Comparison of ENCODE assay signal across 8 cellular contexts in genomic region chr12:109154485-109155438, GRCh38. TPM values are rescaled to one million over a fixed set of nuclear protein-coding genes. Genes with fewer than 3 reads are reported as not detected.
DNase-seq lines count a peak whose midpoint lies in the region; ATAC-seq, FAIRE-seq and TF ChIP-seq lines count a peak whose summit lies in the region.

No MANE protein-coding gene starts in this region.

- peak overlapping the region; percentile 91; the same call in 1 of the 2 replicates for H2AFZ ChIP-seq in GM23338
- peak overlapping the region; percentile 89 for H2AFZ ChIP-seq in MM.1S (ENCODE audit: low read length)

- H4K20me1 ChIP-seq in GM23338 (replicated peaks; ENCODE audit: insufficient read depth): no peaks in the 10 kb centered on the region
- no peaks in the 10 kb centered on the region for H4K20me1 ChIP-seq in MM.1S (ENCODE audit: insufficient read depth, low read length)

- H3K27ac ChIP-seq in GM23338 (ENCODE audit: low read depth): peak overlapping the region; percentile 95
- H3K27ac ChIP-seq in MM.1S (ENCODE audit: low read length): peak overlapping the region; percentile 97
- H3K27ac ChIP-seq in heart left ventricle: peak overlapping the region; percentile 67 to 93 (median 80)
- H3K27ac ChIP-seq in pancreas: peak overlapping the region; percentile 29 to 73 (median 32)
- peak overlapping the region; percentile 59 to 92 (median 59) for H3K27ac ChIP-seq in thyroid gland

- no peaks in the 10 kb centered on the region for H3K36me3 Mint-ChIP-seq in GM23338 (ENCODE audit: low read depth)

- H3K79me2 ChIP-seq in GM23338 (replicated peaks; ENCODE audit: insufficient read depth) (peaks cover 15% of the 10 kb centered on the region; the same call in 1 of the 2 replicates), MM.1S (ENCODE audit: low read length) (peaks cover 44% of the 10 kb centered on the region)

- TF ChIP-seq POLR2A in heart left ventricle (IDR thresholded peaks at IDR 0.05) (peak in 1 of 2 donors; percentile 52), thyroid gland (IDR thresholded peaks at IDR 0.05) (peak in 1 of 2 donors; percentile 60)

- H3K4me3 Mint-ChIP-seq in GM23338: peak overlapping the region; percentile 92

- H3K36me3 ChIP-seq in GM23338 (ENCODE audit: insufficient read depth): no peaks in the 10 kb centered on the region
- H3K36me3 ChIP-seq in MM.1S (replicated peaks; ENCODE audit: insufficient read depth, low read length): no peaks in the 10 kb centered on the region
- no peaks in the 10 kb centered on the region for H3K36me3 ChIP-seq in heart left ventricle
- no peaks in the 10 kb centered on the region for H3K36me3 ChIP-seq in pancreas
- no peaks in the 10 kb centered on the region for H3K36me3 ChIP-seq in thyroid gland

- H3K27me3 ChIP-seq in GM23338 (ENCODE audit: insufficient read depth): no peaks in the 10 kb centered on the region
- no peaks in the 10 kb centered on the region for H3K27me3 ChIP-seq in MM.1S (replicated peaks; ENCODE audit: insufficient read depth, low read length)
- no peaks in the 10 kb centered on the region for H3K27me3 ChIP-seq in heart left ventricle
- no peaks in the 10 kb centered on the region for H3K27me3 ChIP-seq in pancreas
- no peaks in the 10 kb centered on the region for H3K27me3 ChIP-seq in thyroid gland

- no peak for FAIRE-seq in pancreas (lab: Jason Lieb, UNC)

- no peak for TF ChIP-seq CTCF in GM23338 (conservative IDR thresholded peaks at IDR 0.05; ENCODE audit: low read depth in 2 of 2)
- no peak for TF ChIP-seq CTCF in MM.1S (IDR thresholded peaks at IDR 0.05; ENCODE audit: low read length)
- peak in 1 of 12 donors; percentile 14 for TF ChIP-seq CTCF in heart left ventricle (IDR thresholded peaks at IDR 0.05)
- TF ChIP-seq CTCF in pancreas (IDR thresholded peaks at IDR 0.05): no peak
- TF ChIP-seq CTCF in thyroid gland (IDR thresholded peaks at IDR 0.05): no peak

- peak overlapping the region; percentile 91 for H3K9ac ChIP-seq in MM.1S (ENCODE audit: low read length)

- DNase-seq in DMS53 (lab: John Stamatoyannopoulos, UW) (peak; percentile 93), GM23338 (ENCODE audit: low spot score) (peak; percentile 97), MM.1S (peak; percentile 94), SW 1271 (lab: John Stamatoyannopoulos, UW) (peak; percentile 58 to 80), heart left ventricle (peak; percentile 86 to 92 (median 90)), pancreas (peak; percentile 78 to 93 (median 86)), thyroid gland (peak; percentile 82 to 84)
- peak; percentile 50 for DNase-seq in activated naive CD8-positive, alpha-beta T cell treated with anti-CD3 and anti-CD28 coated beads, Interleukin-2, amount 50 U/mL, for 16 hours (ENCODE audit: low read depth, low spot score)

- peak overlapping the region; percentile 98 for H3K27ac Mint-ChIP-seq in GM23338

- peaks cover 8% of the 10 kb centered on the region for H3K4me1 Mint-ChIP-seq in GM23338

- H3K9me3 ChIP-seq in MM.1S (replicated peaks; ENCODE audit: insufficient read depth, low read length): no peaks in the 10 kb centered on the region
- H3K9me3 ChIP-seq in heart left ventricle: no peaks in the 10 kb centered on the region
- H3K9me3 ChIP-seq in pancreas: no peaks in the 10 kb centered on the region
- no peaks in the 10 kb centered on the region for H3K9me3 ChIP-seq in thyroid gland

- intact Hi-C loops in heart left ventricle (cut with DNase I) (loop anchor here in 7 of 10 donors (2.0 to 5.0 kb wide), 3 partner anchors 38 to 44 kb away; partner anchors contain the start of gene ACACB (in 1 of the 7)), pancreas (cut with DNase I) (no loop called here), thyroid gland (cut with DNase I) (loop anchor here (10.0 kb wide), 1 partner anchor 50 kb away; no protein-coding TSS in a partner anchor)

- whole genome bisulfite sequencing in heart left ventricle, 4 donors: 2 to 6% (median 2%) methylated on average over 26 to 61 of the region's 61 CpGs
- 2 to 3% methylated on average over 52 to 61 of the region's 61 CpGs for WGBS in pancreas, 2 donors
- WGBS in thyroid gland, 2 donors: 1 to 4% methylated on average over 18 to 24 of the region's 61 CpGs

- H3K4me2 ChIP-seq in GM23338: peak overlapping the region; percentile 86
- H3K4me2 ChIP-seq in MM.1S (ENCODE audit: low read depth, low read length): peak overlapping the region; percentile 90

- no peaks in the 10 kb centered on the region for H3K9me3 Mint-ChIP-seq in GM23338

- H3K4me3 ChIP-seq in GM23338 (peak overlapping the region; percentile 73), MM.1S (ENCODE audit: low read length) (peak overlapping the region; percentile 83), heart left ventricle (peak overlapping the region; percentile 28 to 82 (median 68)), pancreas (peak overlapping the region; percentile 22 to 57 (median 44)), thyroid gland (replicated peaks in 1 of 3) (peak overlapping the region in 2 of 3 donors; percentile 5 to 42)

- H3K9me2 ChIP-seq in GM23338 (ENCODE audit: insufficient read depth) (no peaks in the 10 kb centered on the region), MM.1S (replicated peaks; ENCODE audit: insufficient read depth, low read length) (no peaks in the 10 kb centered on the region)

- ATAC-seq in GM23338: peak; percentile 94
- peak; percentile 89 to 97 (median 94) for ATAC-seq in heart left ventricle
- peak; percentile 95 to 98 (median 96) for ATAC-seq in pancreas

- H3K27me3 Mint-ChIP-seq in GM23338 (ENCODE audit: insufficient read depth, low read depth, poor library complexity): peaks cover 5% of the 10 kb centered on the region

- H3K4me1 ChIP-seq in GM23338 (ENCODE audit: insufficient read depth) (peaks cover 6% of the 10 kb centered on the region), MM.1S (ENCODE audit: low read length) (peaks cover 10% of the 10 kb centered on the region; the same call in 1 of the 2 replicates), heart left ventricle (peaks cover 5 to 66% (median 46%) of the 10 kb centered on the region in 12 donors), pancreas (peaks cover 0 to 12% (median 4%) of the 10 kb centered on the region in 3 donors), thyroid gland (peaks cover 7 to 37% of the 10 kb centered on the region in 2 donors)

- 0 out of 2 replicates have a peak, but pooled peaks cover 2% of the 10 kb centered on the region for H3F3A ChIP-seq in GM23338 (replicated peaks; ENCODE audit: low read depth)
- peaks cover 16% of the 10 kb centered on the region for H3F3A ChIP-seq in MM.1S (ENCODE audit: insufficient read depth, low read length)

TF ChIP-seq in GM23338, 12 proteins besides CTCF, POLR2A, EP300 and RAD21:
- TF ChIP-seq POLR2AphosphoS5 (IDR thresholded peaks at IDR 0.05; ENCODE audit: low read depth) (peak; percentile 36; the same call in 1 of the 2 replicates), REST (IDR thresholded peaks at IDR 0.05; ENCODE audit: unreplicated experiment) (no peak), CREB1 (CRISPR knock-in tag; IDR thresholded peaks at IDR 0.05; ENCODE audit: low read depth) (peak; percentile 81)

RNA-seq across cellular contexts. Expression of gene ACACB, which starts 38.4 kb away (rescaled TPM):
- total RNA-seq in GM23338 (2014; rRNA removed; shearing (Covaris generic)): 14.5 and 15.4 TPM in 2 replicates
- polyA plus RNA-seq in GM23338 (2016; fragmentation: Nextera tagmentation; extraction: Ambion mirVana): 5.2 and 6.2 TPM in 2 replicates
- total RNA-seq in heart left ventricle: 100 to 1,000 TPM in 6 of 9 donors, 10 to 100 TPM in 3; 77.3 to 176 (median 135) TPM
- 100 to 1,000 TPM in 1 of 2 donors, 10 to 100 TPM in 1; 29.9 to 119 TPM for polyA plus RNA-seq in heart left ventricle
- total RNA-seq in pancreas: 10 to 100 TPM; 23.4 to 42.1 (median 31.6) TPM
- 10 to 100 TPM; 23.7 to 58.9 TPM for polyA plus RNA-seq in pancreas
- total RNA-seq in thyroid gland: 100 to 1,000 TPM; 115 to 178 (median 140) TPM

RNA-seq across cellular contexts. Expression of gene UNG, which starts 57.4 kb away (rescaled TPM):
- 209 and 278 TPM in 2 replicates for total RNA-seq in GM23338 (2014; rRNA removed; shearing (Covaris generic))
- polyA plus RNA-seq in GM23338 (2016; fragmentation: Nextera tagmentation; extraction: Ambion mirVana): 90.5 and 94.2 TPM in 2 replicates
- 10 to 100 TPM; 20.9 to 37.8 (median 25.3) TPM for total RNA-seq in heart left ventricle
- polyA plus RNA-seq in heart left ventricle: 10 to 100 TPM; 14.5 to 27.8 TPM
- 10 to 100 TPM in 2 of 6 donors, 1 to 10 TPM in 4; 5.1 to 15.8 (median 8.3) TPM for total RNA-seq in pancreas
- 1 to 10 TPM; 7.1 to 9.5 TPM for polyA plus RNA-seq in pancreas
- 10 to 100 TPM; 33.1 to 45.5 (median 37.5) TPM for total RNA-seq in thyroid gland

Comparison
In these comparisons a context has a peak if more than half of its experiments do, and no peak if none do; other contexts are left out.
1. Peak in every context shown above with its lines: DNase-seq, ATAC-seq, H3K4me3 ChIP-seq and H3K27ac ChIP-seq.
2. H3K27ac ChIP-seq: peak in every context shown above with its lines; median percentile 97 in MM.1S; 95 in GM23338; 80 in heart left ventricle; 59 in thyroid gland; 32 in pancreas.
3. H3K4me3 ChIP-seq: peak in every context shown above with its lines; median percentile 83 in MM.1S; 73 in GM23338; 68 in heart left ventricle; 44 in pancreas; 24 in thyroid gland.
4. intact Hi-C loops: an anchor here in heart left ventricle (2.0 to 5.0 kb wide) and thyroid gland (10.0 kb wide); none called in pancreas.